Comparison of ENCODE assay signal across 28 cellular contexts in the genomic region with DNA sequence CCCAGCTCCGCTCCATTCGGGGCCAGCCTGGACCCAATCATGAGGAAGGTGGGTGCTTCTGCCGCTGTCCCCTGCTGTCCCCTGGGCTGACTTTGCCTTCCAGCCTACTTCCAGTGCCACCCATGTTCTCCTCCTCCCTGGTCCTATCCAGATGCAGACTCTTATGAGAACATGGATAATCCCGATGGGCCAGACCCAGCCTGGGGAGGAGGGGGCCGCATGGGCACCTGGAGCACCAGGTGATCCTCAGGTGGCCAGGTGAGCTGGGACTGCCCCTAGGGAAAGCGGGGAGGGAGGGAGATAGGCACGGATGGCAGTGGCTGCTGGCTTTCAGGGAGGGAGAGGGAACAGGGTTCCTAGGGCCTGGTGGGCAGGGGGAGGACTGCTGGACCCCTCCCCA. TPM values are rescaled to one million over a fixed set of nuclear protein-coding genes. Genes with fewer than 3 reads are reported as not detected.
"Had no signal": no experiment of that assay in that cellular context is flagged by ENCODE, and none has a peak within 500 bp of the region (broad histone marks: within the 10 kb centered on the region; RNA-seq: fewer than 3 reads in every experiment).

No MANE protein-coding gene starts in this region.

- H2AFZ ChIP-seq: parathyroid adenoma had no signal

- H3K27ac ChIP-seq: heart left ventricle, left ventricle myocardium inferior, parathyroid adenoma, right atrium auricular region, right lobe of liver, tibial nerve, uterus had no signal

- H3K4me1 ChIP-seq: left ventricle myocardium inferior, parathyroid adenoma, right atrium auricular region, right lobe of liver, uterus had no signal

- H3K9me3 ChIP-seq: heart left ventricle, left ventricle myocardium inferior, right atrium auricular region, right lobe of liver, tibial nerve, uterus had no signal

- H3K27me3 ChIP-seq: heart left ventricle, right atrium auricular region, right lobe of liver, tibial nerve, uterus had no signal

- FAIRE-seq: islet of Langerhans had no signal

- H3K4me2 ChIP-seq: smooth muscle cell had no signal

- H3K27ac Mint-ChIP-seq: type B pancreatic cell had no signal

- H3K27me3 Mint-ChIP-seq: stimulated activated naive CD8-positive, alpha-beta T cell treated with anti-CD3 and anti-CD28 coated beads, Interleukin-15, amount 100 ng/mL, for 72 hours; type B pancreatic cell had no signal

- H3K79me2 ChIP-seq: parathyroid adenoma had no signal

- H3K36me3 ChIP-seq: heart left ventricle, left ventricle myocardium inferior, right atrium auricular region, right lobe of liver, tibial nerve, uterus had no signal

- H3K36me3 Mint-ChIP-seq: immature natural killer cell; natural killer cell treated with Interleukin-12 subunit alpha and Interleukin-12 subunit beta and Interleukin-15 and Interleukin-18, amount 100 ng/mL, for 72 hours; type B pancreatic cell had no signal

- H3K9me3 Mint-ChIP-seq: immature natural killer cell; natural killer cell treated with Interleukin-12 subunit alpha and Interleukin-12 subunit beta and Interleukin-15 and Interleukin-18, amount 100 ng/mL, for 72 hours; stimulated activated naive CD8-positive, alpha-beta T cell treated with anti-CD3 and anti-CD28 coated beads, Interleukin-15, amount 100 ng/mL, for 72 hours had no signal

- H3K4me3 Mint-ChIP-seq: immature natural killer cell; natural killer cell treated with Interleukin-12 subunit alpha and Interleukin-12 subunit beta and Interleukin-15 and Interleukin-18, amount 100 ng/mL, for 72 hours; stimulated activated naive CD8-positive, alpha-beta T cell treated with anti-CD3 and anti-CD28 coated beads, Interleukin-15, amount 100 ng/mL, for 72 hours; type B pancreatic cell had no signal

- H3K4me3 ChIP-seq: heart left ventricle, left ventricle myocardium inferior, lung, right atrium auricular region, right lobe of liver, smooth muscle cell, tibial nerve, uterus had no signal

- H3K9ac ChIP-seq: parathyroid adenoma had no signal

- ATAC-seq: heart left ventricle; naive thymus-derived CD4-positive, alpha-beta T cell; natural killer cell treated with Interleukin-12 subunit alpha and Interleukin-12 subunit beta and Interleukin-15 and Interleukin-18, amount 100 ng/mL, for 72 hours; right lobe of liver; stimulated activated naive CD8-positive, alpha-beta T cell treated with anti-CD3 and anti-CD28 coated beads, Interleukin-15, amount 100 ng/mL, for 72 hours had no signal

- DNase-seq: glutamatergic neuron; heart left ventricle; hypothalamus; immature natural killer cell; left ventricle myocardium inferior; naive thymus-derived CD4-positive, alpha-beta T cell; nucleus accumbens; right lobe of liver; stimulated activated CD4-positive, alpha-beta T cell treated with anti-CD3 and anti-CD28 coated beads, Interleukin-1b, Interleukin-23, amount 100 ng/mL, for 48 hours; stimulated activated CD4-positive, alpha-beta T cell treated with anti-CD3 and anti-CD28 coated beads, Interleukin-2, amount 100 ng/mL, for 48 hours; stimulated activated naive CD4-positive, alpha-beta T cell treated with Interleukin-2 at 50 U/mL for 16 hours; stimulated activated naive CD8-positive, alpha-beta T cell treated with anti-CD3 and anti-CD28 coated beads, Interleukin-15, amount 100 ng/mL, for 72 hours; substantia nigra; uterus had no signal

RNA-seq across cellular contexts. Expression of a gene that starts 7.0 kb away (rescaled TPM):
- total RNA-seq: kidney epithelial cell, left ventricle myocardium inferior, osteocyte, pulmonary artery endothelial cell, renal cortical epithelial cell, smooth muscle cell, ureter had no signal
- polyA plus RNA-seq: neural cell, smooth muscle cell had no signal
